In the genomic region with DNA sequence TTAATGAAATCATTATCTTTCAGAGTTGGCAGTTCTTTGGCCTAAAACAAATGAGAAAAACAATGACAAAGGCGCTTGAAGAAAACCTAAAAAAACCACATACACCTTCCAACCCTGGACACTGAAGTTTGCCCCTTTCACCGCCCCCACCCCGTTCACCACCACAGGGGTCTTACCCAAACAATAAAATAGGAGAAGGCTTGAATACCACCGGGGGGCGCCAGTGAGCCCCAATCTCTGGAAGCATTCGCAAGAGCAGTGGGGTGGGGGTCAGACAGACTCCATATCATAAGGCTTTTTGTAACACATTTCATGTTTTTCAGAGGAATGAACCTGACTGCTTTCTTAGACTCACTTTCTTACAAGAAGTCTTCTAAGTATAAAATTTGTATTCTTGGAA, we compare ENCODE assay signal across 8 cellular contexts.
DNase-seq lines count a peak whose midpoint lies in the region; ATAC-seq and TF ChIP-seq lines count a peak whose summit lies in the region.

No MANE protein-coding gene starts in this region.

- H3F3A ChIP-seq in OCI-LY1 (ENCODE audit: insufficient read depth, low read length): no peaks in the 10 kb centered on the region

- H3K27me3 ChIP-seq in OCI-LY1 (ENCODE audit: insufficient read depth, low read length): no peaks in the 10 kb centered on the region

- no peaks in the 10 kb centered on the region for H3K9me3 ChIP-seq in OCI-LY1 (ENCODE audit: low read length)

- no peak overlapping the region for H3K4me3 ChIP-seq in OCI-LY1 (ENCODE audit: low read depth, low read length, poor library complexity, severe bottlenecking)

- intact Hi-C loops in activated T-helper 1 cell treated with anti-CD3 and anti-CD28 coated beads, Interleukin-12 subunit alpha, Interleukin-12 subunit beta, Interleukin-2, Interleukin-4 antibody, amounts not matched to agents 30 ng/mL and 10 ng/mL and 1 ng/mL, durations not matched to agents 14 hours and 24 hours and 36 hours (cut with micrococcal nuclease): loop anchor here (1.0 to 10.0 kb wide), 3 partner anchors 163 to 514 kb away; no protein-coding TSS in a partner anchor

- no peak for ATAC-seq in GM21737 (IDR thresholded peaks at IDR 0.05; ENCODE audit: unreplicated experiment)
- no peak for ATAC-seq in HG03571 (IDR thresholded peaks at IDR 0.05; ENCODE audit: unreplicated experiment)
- no peak for ATAC-seq in GM19397 (IDR thresholded peaks at IDR 0.05; ENCODE audit: unreplicated experiment)

- no peaks in the 10 kb centered on the region for H3K4me1 ChIP-seq in OCI-LY1 (ENCODE audit: insufficient read depth, low read length, severe bottlenecking)

- H3K27ac Mint-ChIP-seq in activated T-helper 1 cell treated with anti-CD3 and anti-CD28 coated beads, Interleukin-12 subunit alpha, Interleukin-12 subunit beta, Interleukin-2, Interleukin-4 antibody, amounts not matched to agents 30 ng/mL and 10 ng/mL and 1 ng/mL, durations not matched to agents 14 hours and 24 hours and 36 hours: peak overlapping the region; percentile 40

- H3K27ac ChIP-seq in OCI-LY1 (ENCODE audit: low read depth, low read length, poor library complexity, severe bottlenecking): no peak overlapping the region

- peaks cover 23% of the 10 kb centered on the region for H3K4me1 Mint-ChIP-seq in activated T-helper 1 cell treated with anti-CD3 and anti-CD28 coated beads, Interleukin-12 subunit alpha, Interleukin-12 subunit beta, Interleukin-2, Interleukin-4 antibody, amounts not matched to agents 30 ng/mL and 10 ng/mL and 1 ng/mL, durations not matched to agents 14 hours and 24 hours and 36 hours (ENCODE audit: low read depth)

- H2AFZ ChIP-seq in OCI-LY1 (ENCODE audit: low read length): no peak overlapping the region

- no peak overlapping the region for H3K9ac ChIP-seq in OCI-LY1 (ENCODE audit: low read length)

- H3K4me3 Mint-ChIP-seq in activated T-helper 1 cell treated with anti-CD3 and anti-CD28 coated beads, Interleukin-12 subunit alpha, Interleukin-12 subunit beta, Interleukin-2, Interleukin-4 antibody, amounts not matched to agents 30 ng/mL and 10 ng/mL and 1 ng/mL, durations not matched to agents 14 hours and 24 hours and 36 hours: no peak overlapping the region

- no peaks in the 10 kb centered on the region for H3K36me3 ChIP-seq in OCI-LY1 (ENCODE audit: insufficient read depth, low read length)

- no peaks in the 10 kb centered on the region for H3K9me3 Mint-ChIP-seq in activated T-helper 1 cell treated with anti-CD3 and anti-CD28 coated beads, Interleukin-12 subunit alpha, Interleukin-12 subunit beta, Interleukin-2, Interleukin-4 antibody, amounts not matched to agents 30 ng/mL and 10 ng/mL and 1 ng/mL, durations not matched to agents 14 hours and 24 hours and 36 hours

- no peaks in the 10 kb centered on the region for H3K79me2 ChIP-seq in OCI-LY1 (ENCODE audit: insufficient read depth, low read length)

- peak; percentile 27 for DNase-seq in GM10266 (ENCODE audit: extremely low spot score)
- peak; percentile 13 for DNase-seq in activated T-helper 1 cell treated with anti-CD3 and anti-CD28 coated beads, Interleukin-12 subunit alpha, Interleukin-12 subunit beta, Interleukin-2, Interleukin-4 antibody, amounts not matched to agents 30 ng/mL and 10 ng/mL and 1 ng/mL, durations not matched to agents 14 hours and 24 hours and 36 hours (ENCODE audit: low spot score)
- peak; percentile 33 for DNase-seq in glomerular visceral epithelial cell (ENCODE audit: extremely low spot score)
- peak; percentile 70 for DNase-seq in stimulated activated CD4-positive, alpha-beta T cell treated with anti-CD3 and anti-CD28 coated beads, Interleukin-12 subunit alpha, Interleukin-12 subunit beta, amount 100 ng/mL, for 4 hours

- no peaks in the 10 kb centered on the region for H3K9me2 ChIP-seq in OCI-LY1 (ENCODE audit: low read depth, low read length)

- H3K36me3 Mint-ChIP-seq in activated T-helper 1 cell treated with anti-CD3 and anti-CD28 coated beads, Interleukin-12 subunit alpha, Interleukin-12 subunit beta, Interleukin-2, Interleukin-4 antibody, amounts not matched to agents 30 ng/mL and 10 ng/mL and 1 ng/mL, durations not matched to agents 14 hours and 24 hours and 36 hours (ENCODE audit: low read depth): peaks cover 40% of the 10 kb centered on the region

- peak; percentile 54 for TF ChIP-seq CTCF in GM10266 (IDR thresholded peaks at IDR 0.05; ENCODE audit: control insufficient read depth, insufficient read depth, low read depth, missing control alignments)
- TF ChIP-seq CTCF in OCI-LY1 (IDR thresholded peaks at IDR 0.05; ENCODE audit: low read length): peak; percentile 75

- H3K27me3 Mint-ChIP-seq in activated T-helper 1 cell treated with anti-CD3 and anti-CD28 coated beads, Interleukin-12 subunit alpha, Interleukin-12 subunit beta, Interleukin-2, Interleukin-4 antibody, amounts not matched to agents 30 ng/mL and 10 ng/mL and 1 ng/mL, durations not matched to agents 14 hours and 24 hours and 36 hours (ENCODE audit: insufficient read depth): no peaks in the 10 kb centered on the region

- H3K4me2 ChIP-seq in OCI-LY1 (ENCODE audit: low read length): no peak overlapping the region

- no peaks in the 10 kb centered on the region for H4K20me1 ChIP-seq in OCI-LY1 (ENCODE audit: insufficient read depth, low read length)

Comparison
In these comparisons a context has a peak if more than half of its experiments do, and no peak if none do; other contexts are left out.
1. DNase-seq: peak in every context shown above with its lines; median percentile 70 in stimulated activated CD4-positive, alpha-beta T cell treated with anti-CD3 and anti-CD28 coated beads, Interleukin-12 subunit alpha, Interleukin-12 subunit beta, amount 100 ng/mL, for 4 hours; 33 in glomerular visceral epithelial cell; 27 in GM10266; 13 in activated T-helper 1 cell treated with anti-CD3 and anti-CD28 coated beads, Interleukin-12 subunit alpha, Interleukin-12 subunit beta, Interleukin-2, Interleukin-4 antibody, amounts not matched to agents 30 ng/mL and 10 ng/mL and 1 ng/mL, durations not matched to agents 14 hours and 24 hours and 36 hours.